ENCODE assay signal across 8 cellular contexts in the genomic region with DNA sequence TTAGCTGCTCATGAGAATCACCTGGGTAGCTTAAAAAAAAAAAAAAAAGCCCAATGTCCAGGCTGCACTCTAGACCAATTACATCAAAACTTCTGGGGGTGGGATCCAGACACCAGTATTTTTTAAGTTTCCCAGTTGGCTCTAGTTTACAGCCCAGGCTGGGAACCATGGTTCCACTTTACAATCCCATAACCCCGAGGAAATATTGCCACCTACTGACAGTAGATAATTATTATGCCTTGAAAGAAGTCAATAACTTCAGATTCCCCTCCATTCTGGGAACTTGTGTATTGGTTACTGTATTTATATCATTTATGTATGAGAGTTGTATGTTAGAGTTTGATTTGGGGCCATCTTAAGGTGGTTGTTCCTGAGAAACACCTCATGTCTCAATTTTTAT.
DNase-seq lines count a peak whose midpoint lies in the region; ATAC-seq and TF ChIP-seq lines count a peak whose summit lies in the region.

No MANE protein-coding gene starts in this region.

- no peaks in the 10 kb centered on the region for H3K36me3 ChIP-seq in BE2C

- ATAC-seq in HG02970 (IDR thresholded peaks at IDR 0.05; ENCODE audit: low FRiP score, unreplicated experiment) (no peak), HG02852 (IDR thresholded peaks at IDR 0.05; ENCODE audit: unreplicated experiment) (no peak)

- no peak overlapping the region for H3K27ac Mint-ChIP-seq in type B pancreatic cell

- no peaks in the 10 kb centered on the region for H3K9me3 ChIP-seq in BE2C

- H3K4me1 ChIP-seq in BE2C: peaks cover 8% of the 10 kb centered on the region

- H3K9me3 Mint-ChIP-seq in type B pancreatic cell: peaks cover 3% of the 10 kb centered on the region

- H3K27me3 ChIP-seq in BE2C: no peaks in the 10 kb centered on the region

- H3K4me1 Mint-ChIP-seq in type B pancreatic cell (ENCODE audit: unreplicated experiment): peaks cover 30% of the 10 kb centered on the region

- intact Hi-C loops in posterior vena cava (cut with DNase I): loop anchor here (2.0 to 10.0 kb wide), 2 partner anchors 202 to 220 kb away; no protein-coding TSS in a partner anchor

- H3K36me3 Mint-ChIP-seq in type B pancreatic cell: peaks cover 3% of the 10 kb centered on the region

- DNase-seq in BE2C: no peak
- peak; percentile 17 for DNase-seq in HPDE6-E6E7 (ENCODE audit: extremely low spot score)
- DNase-seq in RPMI7951 (ENCODE audit: low read depth): peak; percentile 29
- DNase-seq in fibroblast of pulmonary artery (ENCODE audit: low read depth): peak; percentile 60
- DNase-seq in type B pancreatic cell (ENCODE audit: extremely low spot score, unreplicated experiment): no peak
- DNase-seq in posterior vena cava (ENCODE audit: low spot score): no peak

- TF ChIP-seq CTCF in BE2C (IDR thresholded peaks at IDR 0.05; ENCODE audit: low read depth, low read length): peak; percentile 60
- TF ChIP-seq CTCF in fibroblast of pulmonary artery (IDR thresholded peaks at IDR 0.05; ENCODE audit: low read length, missing control alignments): peak; percentile 40
- TF ChIP-seq CTCF in type B pancreatic cell (conservative IDR thresholded peaks at IDR 0.05): peak; percentile 59

- H3K4me3 ChIP-seq in BE2C (ENCODE audit: low read depth, low read length): no peak overlapping the region
- H3K4me3 ChIP-seq in fibroblast of pulmonary artery (replicated peaks; ENCODE audit: low read depth, low read length): no peak overlapping the region

- no peaks in the 10 kb centered on the region for H3K27me3 Mint-ChIP-seq in type B pancreatic cell

- H3K4me3 Mint-ChIP-seq in type B pancreatic cell: no peak overlapping the region

Comparison
In these comparisons a context has a peak if more than half of its experiments do, and no peak if none do; other contexts are left out.
1. DNase-seq: peak in HPDE6-E6E7 (single experiment), RPMI7951 (single experiment) and fibroblast of pulmonary artery (single experiment); none in BE2C (single experiment), type B pancreatic cell (single experiment) and posterior vena cava (single experiment).
2. Peak in every context shown above with its lines, with median percentiles within 50 percentile points of each other: CTCF ChIP-seq.